Comparison of ENCODE assay signal across 1 cellular context in genomic region chr19:5395996-5396939, GRCh38.
TF ChIP-seq lines count a peak whose summit lies in the region.

No MANE protein-coding gene starts in this region.

TF ChIP-seq in WTC11, 78 proteins besides CTCF, POLR2A, EP300 and RAD21 (continued from another document):
- TF ChIP-seq E2F4 (CRISPR knock-in tag; IDR thresholded peaks at IDR 0.05; ENCODE audit: borderline replicate concordance, low read depth), result no peak
- TF ChIP-seq ZNF263 (CRISPR knock-in tag; IDR thresholded peaks at IDR 0.05; ENCODE audit: low read depth), result no peak
- TF ChIP-seq PRRX2 (CRISPR knock-in tag; IDR thresholded peaks at IDR 0.05), result no peak
